1 cellular context compared by ENCODE assay signal in the genomic region with DNA sequence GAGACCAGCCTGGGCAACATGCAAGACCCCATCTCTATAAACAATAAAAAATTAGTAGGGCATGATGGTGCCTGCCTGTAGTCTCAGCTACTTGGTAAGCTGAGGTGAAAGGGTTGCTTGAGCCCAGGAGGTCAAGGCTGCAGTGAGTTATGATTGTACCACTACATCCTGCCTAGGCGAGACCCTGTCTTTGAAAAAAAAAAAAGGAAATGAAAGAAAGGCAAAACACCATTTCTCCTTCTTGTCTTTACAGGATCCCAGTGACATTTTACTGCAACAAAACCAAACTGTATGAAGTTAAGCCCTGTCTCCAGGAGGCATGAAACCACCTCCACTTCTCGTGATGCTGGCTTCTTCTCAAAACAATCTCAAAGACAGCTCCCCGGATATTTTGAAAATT.
TF ChIP-seq lines count a peak whose summit lies in the region.

No MANE protein-coding gene starts in this region.

TF ChIP-seq in GM12878, 131 proteins besides CTCF, POLR2A, EP300 and RAD21:
- TF ChIP-seq POLR2AphosphoS5 (IDR thresholded peaks at IDR 0.05; ENCODE audit: low read length), result no peak
- peak; percentile 8; the same call in 1 of the 2 replicates for TF ChIP-seq SPI1 (IDR thresholded peaks at IDR 0.05; ENCODE audit: borderline replicate concordance, insufficient read depth, low read depth, low read length)
